In the genomic region with DNA sequence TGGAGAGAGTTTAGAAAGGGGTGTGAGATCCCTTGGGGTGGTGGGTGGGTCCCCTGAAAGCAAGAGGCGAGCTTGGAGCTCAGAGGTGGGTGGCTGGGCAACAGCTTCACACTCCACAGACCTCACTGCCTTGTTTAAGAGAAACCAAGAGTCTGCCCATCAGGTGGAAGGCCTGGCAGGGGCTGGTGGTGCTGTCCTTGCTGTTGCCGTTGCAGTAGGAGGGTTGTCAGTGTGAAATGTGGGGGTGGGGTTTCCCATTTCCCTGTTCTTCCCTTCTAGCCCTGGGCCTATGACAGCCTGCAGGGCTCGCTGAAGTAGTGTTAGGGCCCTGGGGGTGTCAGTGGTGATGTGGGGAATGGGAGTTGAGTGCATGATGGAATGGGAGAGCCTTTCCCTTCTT, we compare ENCODE assay signal across 1 cellular context.
TF ChIP-seq lines count a peak whose summit lies in the region.

No MANE protein-coding gene starts in this region.

TF ChIP-seq in WTC11, 78 proteins besides CTCF, POLR2A, EP300 and RAD21 (continued from another document):
- TF ChIP-seq, protein P1, sequence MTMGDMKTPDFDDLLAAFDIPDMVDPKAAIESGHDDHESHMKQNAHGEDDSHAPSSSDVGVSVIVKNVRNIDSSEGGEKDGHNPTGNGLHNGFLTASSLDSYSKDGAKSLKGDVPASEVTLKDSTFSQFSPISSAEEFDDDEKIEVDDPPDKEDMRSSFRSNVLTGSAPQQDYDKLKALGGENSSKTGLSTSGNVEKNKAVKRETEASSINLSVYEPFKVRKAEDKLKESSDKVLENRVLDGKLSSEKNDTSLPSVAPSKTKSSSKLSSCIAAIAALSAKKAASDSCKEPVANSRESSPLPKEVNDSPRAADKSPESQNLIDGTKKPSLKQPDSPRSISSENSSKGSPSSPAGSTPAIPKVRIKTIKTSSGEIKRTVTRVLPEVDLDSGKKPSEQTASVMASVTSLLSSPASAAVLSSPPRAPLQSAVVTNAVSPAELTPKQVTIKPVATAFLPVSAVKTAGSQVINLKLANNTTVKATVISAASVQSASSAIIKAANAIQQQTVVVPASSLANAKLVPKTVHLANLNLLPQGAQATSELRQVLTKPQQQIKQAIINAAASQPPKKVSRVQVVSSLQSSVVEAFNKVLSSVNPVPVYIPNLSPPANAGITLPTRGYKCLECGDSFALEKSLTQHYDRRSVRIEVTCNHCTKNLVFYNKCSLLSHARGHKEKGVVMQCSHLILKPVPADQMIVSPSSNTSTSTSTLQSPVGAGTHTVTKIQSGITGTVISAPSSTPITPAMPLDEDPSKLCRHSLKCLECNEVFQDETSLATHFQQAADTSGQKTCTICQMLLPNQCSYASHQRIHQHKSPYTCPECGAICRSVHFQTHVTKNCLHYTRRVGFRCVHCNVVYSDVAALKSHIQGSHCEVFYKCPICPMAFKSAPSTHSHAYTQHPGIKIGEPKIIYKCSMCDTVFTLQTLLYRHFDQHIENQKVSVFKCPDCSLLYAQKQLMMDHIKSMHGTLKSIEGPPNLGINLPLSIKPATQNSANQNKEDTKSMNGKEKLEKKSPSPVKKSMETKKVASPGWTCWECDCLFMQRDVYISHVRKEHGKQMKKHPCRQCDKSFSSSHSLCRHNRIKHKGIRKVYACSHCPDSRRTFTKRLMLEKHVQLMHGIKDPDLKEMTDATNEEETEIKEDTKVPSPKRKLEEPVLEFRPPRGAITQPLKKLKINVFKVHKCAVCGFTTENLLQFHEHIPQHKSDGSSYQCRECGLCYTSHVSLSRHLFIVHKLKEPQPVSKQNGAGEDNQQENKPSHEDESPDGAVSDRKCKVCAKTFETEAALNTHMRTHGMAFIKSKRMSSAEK (CRISPR knock-in tag; IDR thresholded peaks at IDR 0.05; ENCODE audit: borderline replicate concordance) = no peak
- no peak for TF ChIP-seq FOXJ3 (CRISPR knock-in tag; IDR thresholded peaks at IDR 0.05; ENCODE audit: borderline replicate concordance)
- no peak for TF ChIP-seq JAZF1 (CRISPR knock-in tag; IDR thresholded peaks at IDR 0.05)
- TF ChIP-seq, protein P2, sequence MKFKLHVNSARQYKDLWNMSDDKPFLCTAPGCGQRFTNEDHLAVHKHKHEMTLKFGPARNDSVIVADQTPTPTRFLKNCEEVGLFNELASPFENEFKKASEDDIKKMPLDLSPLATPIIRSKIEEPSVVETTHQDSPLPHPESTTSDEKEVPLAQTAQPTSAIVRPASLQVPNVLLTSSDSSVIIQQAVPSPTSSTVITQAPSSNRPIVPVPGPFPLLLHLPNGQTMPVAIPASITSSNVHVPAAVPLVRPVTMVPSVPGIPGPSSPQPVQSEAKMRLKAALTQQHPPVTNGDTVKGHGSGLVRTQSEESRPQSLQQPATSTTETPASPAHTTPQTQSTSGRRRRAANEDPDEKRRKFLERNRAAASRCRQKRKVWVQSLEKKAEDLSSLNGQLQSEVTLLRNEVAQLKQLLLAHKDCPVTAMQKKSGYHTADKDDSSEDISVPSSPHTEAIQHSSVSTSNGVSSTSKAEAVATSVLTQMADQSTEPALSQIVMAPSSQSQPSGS (CRISPR knock-in tag; IDR thresholded peaks at IDR 0.05; ENCODE audit: borderline replicate concordance, low read depth) = no peak
- no peak for TF ChIP-seq PRRX2 (CRISPR knock-in tag; IDR thresholded peaks at IDR 0.05)
- TF ChIP-seq NFYB (CRISPR knock-in tag; conservative IDR thresholded peaks at IDR 0.05; ENCODE audit: low read depth) = no peak
- TF ChIP-seq, protein P3, sequence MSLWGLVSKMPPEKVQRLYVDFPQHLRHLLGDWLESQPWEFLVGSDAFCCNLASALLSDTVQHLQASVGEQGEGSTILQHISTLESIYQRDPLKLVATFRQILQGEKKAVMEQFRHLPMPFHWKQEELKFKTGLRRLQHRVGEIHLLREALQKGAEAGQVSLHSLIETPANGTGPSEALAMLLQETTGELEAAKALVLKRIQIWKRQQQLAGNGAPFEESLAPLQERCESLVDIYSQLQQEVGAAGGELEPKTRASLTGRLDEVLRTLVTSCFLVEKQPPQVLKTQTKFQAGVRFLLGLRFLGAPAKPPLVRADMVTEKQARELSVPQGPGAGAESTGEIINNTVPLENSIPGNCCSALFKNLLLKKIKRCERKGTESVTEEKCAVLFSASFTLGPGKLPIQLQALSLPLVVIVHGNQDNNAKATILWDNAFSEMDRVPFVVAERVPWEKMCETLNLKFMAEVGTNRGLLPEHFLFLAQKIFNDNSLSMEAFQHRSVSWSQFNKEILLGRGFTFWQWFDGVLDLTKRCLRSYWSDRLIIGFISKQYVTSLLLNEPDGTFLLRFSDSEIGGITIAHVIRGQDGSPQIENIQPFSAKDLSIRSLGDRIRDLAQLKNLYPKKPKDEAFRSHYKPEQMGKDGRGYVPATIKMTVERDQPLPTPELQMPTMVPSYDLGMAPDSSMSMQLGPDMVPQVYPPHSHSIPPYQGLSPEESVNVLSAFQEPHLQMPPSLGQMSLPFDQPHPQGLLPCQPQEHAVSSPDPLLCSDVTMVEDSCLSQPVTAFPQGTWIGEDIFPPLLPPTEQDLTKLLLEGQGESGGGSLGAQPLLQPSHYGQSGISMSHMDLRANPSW (CRISPR knock-in tag; conservative IDR thresholded peaks at IDR 0.05; ENCODE audit: low read depth) = no peak
- TF ChIP-seq ZNF423 (CRISPR knock-in tag; IDR thresholded peaks at IDR 0.05) = no peak
TF ChIP-seq in WTC11: peak in this region for 0.
